Comparison of ENCODE assay signal across 12 cellular contexts in genomic region chr10:110842305-110842952, GRCh38. TPM values are rescaled to one million over a fixed set of nuclear protein-coding genes. Genes with fewer than 3 reads are reported as not detected.
DNase-seq lines count a peak whose midpoint lies in the region; ATAC-seq and TF ChIP-seq lines count a peak whose summit lies in the region.
"Had no signal": no experiment of that assay in that cellular context is flagged by ENCODE, and none has a peak within 500 bp of the region (broad histone marks: within the 10 kb centered on the region; RNA-seq: fewer than 3 reads in every experiment).

No MANE protein-coding gene starts in this region.

- H3K9me3 ChIP-seq in CD8-positive, alpha-beta T cell (ENCODE audit: low read length) = no peaks in the 10 kb centered on the region
- H3K9me3 ChIP-seq in muscle layer of duodenum (ENCODE audit: control insufficient read depth in 1 of 2, low read length in 2 of 2) = no peaks in the 10 kb centered on the region
- no peaks in the 10 kb centered on the region for H3K9me3 ChIP-seq in A673 (ENCODE audit: low read depth, low read length, poor library complexity, severe bottlenecking)
- H3K9me3 ChIP-seq: upper lobe of right lung had no signal

- no peak for TF ChIP-seq CTCF in CD8-positive, alpha-beta T cell (IDR thresholded peaks at IDR 0.05)
- TF ChIP-seq CTCF in activated B cell treated with CpG ODN at 0.5 μM for 24 hours (IDR thresholded peaks at IDR 0.05) = no peak
- no peak for TF ChIP-seq CTCF in A673 (conservative IDR thresholded peaks at IDR 0.05; ENCODE audit: low read depth, low read length)

- DNase-seq in CD8-positive, alpha-beta T cell = no peak
- DNase-seq in activated B cell treated with CpG ODN at 0.5 μM for 24 hours (no peak), A673 (ENCODE audit: low spot score) (no peak)
- no peak for DNase-seq in NK-92 treated with Interleukin-12 subunit alpha and Interleukin-12 subunit beta, amount 100 ng/mL, for 24 hours (lab: John Stamatoyannopoulos, UW)
- DNase-seq: Calu3, upper lobe of right lung had no signal

- no peak for ATAC-seq in CD8-positive, alpha-beta T cell
- ATAC-seq in GM21360 (IDR thresholded peaks at IDR 0.05; ENCODE audit: unreplicated experiment) (peak; percentile 8), activated B cell treated with CpG ODN at 0.5 μM for 24 hours (ENCODE audit: low read depth) (peak; percentile 2), HG03439 (IDR thresholded peaks at IDR 0.05; ENCODE audit: unreplicated experiment) (no peak), GM18870 (IDR thresholded peaks at IDR 0.05; ENCODE audit: unreplicated experiment) (no peak)
- ATAC-seq: SK-N-SH treated with all-trans-retinoic acid at 6 μM for 48 hours, upper lobe of right lung had no signal

- BruUV-seq in A673 (replicated peaks; lab: Mats Ljungman, UMichigan) = no TSS peak

- no peaks in the 10 kb centered on the region for H3K27me3 ChIP-seq in CD8-positive, alpha-beta T cell (ENCODE audit: insufficient read depth, low read length)
- H3K27me3 ChIP-seq in muscle layer of duodenum (ENCODE audit: low read depth, low read length) (no peaks in the 10 kb centered on the region), A673 (replicated peaks; ENCODE audit: insufficient read depth, low read depth, low read length, poor library complexity) (no peaks in the 10 kb centered on the region)
- H3K27me3 ChIP-seq: upper lobe of right lung had no signal

- no peak overlapping the region for H3K4me3 ChIP-seq in CD8-positive, alpha-beta T cell (ENCODE audit: low read depth, low read length)
- H3K4me3 ChIP-seq in muscle layer of duodenum (ENCODE audit: low read depth in 1 of 2, low read length in 2 of 2) (no peak overlapping the region), A673 (ENCODE audit: low read depth, low read length, poor library complexity, severe bottlenecking) (no peak overlapping the region)
- H3K4me3 ChIP-seq: upper lobe of right lung had no signal

- H3K4me1 ChIP-seq in CD8-positive, alpha-beta T cell (ENCODE audit: insufficient read depth, low read length) = peaks cover 26% of the 10 kb centered on the region
- H3K4me1 ChIP-seq in muscle layer of duodenum (ENCODE audit: control insufficient read depth in 1 of 2, insufficient read depth in 2 of 2, low read length in 2 of 2) (peaks cover 3 to 20% of the 10 kb centered on the region in 2 donors), A673 (ENCODE audit: insufficient read depth, low read length, poor library complexity, severe bottlenecking) (no peaks in the 10 kb centered on the region)

- intact Hi-C loops in CD8-positive, alpha-beta T cell (cut with DNase I, micrococcal nuclease) = no loop called here
- intact Hi-C loops in activated B cell treated with CpG ODN at 0.5 μM for 24 hours (cut with micrococcal nuclease) = loop anchor here (1.0 to 2.0 kb wide), 4 partner anchors 8 to 486 kb away; partner anchors contain the start of gene PDCD4
- intact Hi-C loops in A673 (cut with micrococcal nuclease; ENCODE audit: unreplicated experiment) = no loop called here

- H3K4me3 Mint-ChIP-seq in CD8-positive, alpha-beta T cell = no peak overlapping the region
- H3K4me3 Mint-ChIP-seq in activated B cell treated with CpG ODN at 0.5 μM for 24 hours = peak overlapping the region; percentile 78
- H3K4me3 Mint-ChIP-seq: neural crest cell had no signal

- H3K27ac Mint-ChIP-seq in CD8-positive, alpha-beta T cell = peak overlapping the region; percentile 58
- H3K27ac Mint-ChIP-seq in activated B cell treated with CpG ODN at 0.5 μM for 24 hours = peak overlapping the region; percentile 89

- POLR2A ChIA-PET in CD8-positive, alpha-beta T cell (lab: Charles Lee) = interaction anchor here (0.9 to 3.3 kb wide), 5 partner anchors 11 to 30 kb away, joined by 3 to 13 read pairs (median 3); partner anchors contain the start of gene PDCD4
- POLR2A ChIA-PET in activated B cell treated with CpG ODN at 0.5 μM for 24 hours (lab: Charles Lee) (interaction anchor here (0.7 to 7.6 kb wide), 27 partner anchors 9 to 486 kb away, joined by 3 to 219 read pairs (median 5); partner anchors contain the start of genes BBIP1, PDCD4 and SHOC2), A673 (lab: Charles Lee; ENCODE audit: low non-redundant PET) (no interaction called here)

- no peaks in the 10 kb centered on the region for H3K36me3 Mint-ChIP-seq in CD8-positive, alpha-beta T cell
- H3K36me3 Mint-ChIP-seq in activated B cell treated with CpG ODN at 0.5 μM for 24 hours (ENCODE audit: low read depth) = no peaks in the 10 kb centered on the region

- CTCF ChIA-PET in CD8-positive, alpha-beta T cell (lab: Charles Lee) = interaction anchor here (1.1 kb wide), 1 partner anchor 26 kb away, joined by 4 read pairs; no protein-coding TSS in a partner anchor
- CTCF ChIA-PET in activated B cell treated with CpG ODN at 0.5 μM for 24 hours (lab: Charles Lee) = interaction anchor here (0.8 to 2.9 kb wide), 10 partner anchors 10 to 96 kb away, joined by 3 to 17 read pairs (median 5); partner anchors contain the start of gene PDCD4
- CTCF ChIA-PET in A673 (lab: Charles Lee) = no interaction called here

- H3K27ac ChIP-seq in CD8-positive, alpha-beta T cell (ENCODE audit: low read depth, low read length) = no peak overlapping the region
- H3K27ac ChIP-seq in muscle layer of duodenum (ENCODE audit: low read length) (peak overlapping the region; percentile 76), A673 (ENCODE audit: low read depth, low read length, poor library complexity, severe bottlenecking) (no peak overlapping the region)
- H3K27ac ChIP-seq: upper lobe of right lung had no signal

- no peaks in the 10 kb centered on the region for H3K27me3 Mint-ChIP-seq in CD8-positive, alpha-beta T cell (ENCODE audit: low read depth)
- H3K27me3 Mint-ChIP-seq in activated B cell treated with CpG ODN at 0.5 μM for 24 hours = no peaks in the 10 kb centered on the region

- H3K9me3 Mint-ChIP-seq in CD8-positive, alpha-beta T cell = no peaks in the 10 kb centered on the region
- H3K9me3 Mint-ChIP-seq in activated B cell treated with CpG ODN at 0.5 μM for 24 hours = no peaks in the 10 kb centered on the region
- H3K9me3 Mint-ChIP-seq: neural crest cell had no signal

- peaks cover 66% of the 10 kb centered on the region for H3K4me1 Mint-ChIP-seq in CD8-positive, alpha-beta T cell (ENCODE audit: low read depth)
- H3K4me1 Mint-ChIP-seq in activated B cell treated with CpG ODN at 0.5 μM for 24 hours = peaks cover 74% of the 10 kb centered on the region

- H3K36me3 ChIP-seq in CD8-positive, alpha-beta T cell (ENCODE audit: insufficient read depth, low read length) = no peaks in the 10 kb centered on the region
- H3K36me3 ChIP-seq in muscle layer of duodenum (ENCODE audit: control insufficient read depth in 1 of 2, insufficient read depth in 2 of 2, low read length in 2 of 2) = no peaks in the 10 kb centered on the region
- no peaks in the 10 kb centered on the region for H3K36me3 ChIP-seq in A673 (ENCODE audit: insufficient read depth, low read length, poor library complexity, severe bottlenecking)
- H3K36me3 ChIP-seq: upper lobe of right lung had no signal

RNA-seq across cellular contexts. Expression of gene PDCD4, which starts 29.3 kb away (rescaled TPM):
- 100 to 1,000 TPM; 672 to 688 TPM for total RNA-seq in CD8-positive, alpha-beta T cell
- 143 and 145 TPM in 2 replicates for total RNA-seq in activated B cell treated with CpG ODN at 0.5 μM for 24 hours
- total RNA-seq in A673 (2021) = 17.3 and 23.7 TPM in 2 replicates

Comparison
In these comparisons a context has a peak if more than half of its experiments do, and no peak if none do; other contexts are left out.
1. ATAC-seq: peak in GM21360 (single experiment) and activated B cell treated with CpG ODN at 0.5 μM for 24 hours (single experiment); none in CD8-positive, alpha-beta T cell (single experiment), HG03439 (single experiment) and GM18870 (single experiment).